In genomic region chr6:119195204-119195603, GRCh38 we compare ENCODE assay signal across 25 cellular contexts.
"Had no signal": no experiment of that assay in that cellular context is flagged by ENCODE, and none has a peak within 500 bp of the region (broad histone marks: within the 10 kb centered on the region; RNA-seq: fewer than 3 reads in every experiment).

No MANE protein-coding gene starts in this region.

- H3K36me3 ChIP-seq: pancreas, uterus had no signal

- H3K27me3 ChIP-seq: pancreas, right atrium auricular region, tibial nerve, uterus had no signal

- H3K27me3 Mint-ChIP-seq: naive thymus-derived CD4-positive, alpha-beta T cell; natural killer cell treated with Interleukin-12 subunit alpha and Interleukin-12 subunit beta and Interleukin-15 and Interleukin-18, amount 100 ng/mL, for 72 hours; stimulated activated naive CD8-positive, alpha-beta T cell treated with anti-CD3 and anti-CD28 coated beads, Interleukin-15, amount 100 ng/mL, for 72 hours; type B pancreatic cell had no signal

- H3K9me3 ChIP-seq: left ventricle myocardium inferior, mucosa of descending colon, pancreas, psoas muscle, right atrium auricular region, tibial nerve, uterus had no signal

- H3K4me3 ChIP-seq: left ventricle myocardium inferior, lung, mucosa of descending colon, pancreas, psoas muscle, right atrium auricular region, skin epidermis, tibial nerve, uterus had no signal

- H3K4me1 Mint-ChIP-seq: neural crest cell; stimulated activated naive CD8-positive, alpha-beta T cell treated with anti-CD3 and anti-CD28 coated beads, Interleukin-15, amount 100 ng/mL, for 72 hours had no signal

- DNase-seq: hypothalamus; islet precursor cell; left ventricle myocardium inferior; midbrain; mucosa of descending colon; naive thymus-derived CD4-positive, alpha-beta T cell; nucleus accumbens; pancreas; psoas muscle; stimulated activated CD4-positive, alpha-beta T cell treated with anti-CD3 and anti-CD28 coated beads, Interleukin-12 subunit alpha, Interleukin-12 subunit beta, amount 100 ng/mL, for 4 hours; stimulated activated CD4-positive, alpha-beta T cell treated with anti-CD3 and anti-CD28 coated beads, Interleukin-15, amount 100 ng/mL, for 24 hours; stimulated activated CD4-positive, alpha-beta T cell treated with anti-CD3 and anti-CD28 coated beads, Interleukin-2, amount 100 ng/mL, for 24 hours; stimulated activated CD4-positive, alpha-beta T cell treated with anti-CD3 and anti-CD28 coated beads, Interleukin-4, amount 100 ng/mL, for 1 hour; stimulated activated naive CD4-positive, alpha-beta T cell; stimulated activated naive CD8-positive, alpha-beta T cell treated with anti-CD3 and anti-CD28 coated beads, Interleukin-15, amount 100 ng/mL, for 72 hours; substantia nigra; uterus had no signal

- H3K9me3 Mint-ChIP-seq: naive thymus-derived CD4-positive, alpha-beta T cell; natural killer cell treated with Interleukin-12 subunit alpha and Interleukin-12 subunit beta and Interleukin-15 and Interleukin-18, amount 100 ng/mL, for 72 hours; neural crest cell; stimulated activated naive CD8-positive, alpha-beta T cell treated with anti-CD3 and anti-CD28 coated beads, Interleukin-15, amount 100 ng/mL, for 72 hours; type B pancreatic cell had no signal

- H3K27ac ChIP-seq: left ventricle myocardium inferior, pancreas, psoas muscle, right atrium auricular region, skin epidermis, tibial nerve, uterus had no signal

- H3K4me1 ChIP-seq: left ventricle myocardium inferior, psoas muscle, right atrium auricular region, tibial nerve, uterus had no signal

- H3K4me3 Mint-ChIP-seq: naive thymus-derived CD4-positive, alpha-beta T cell; natural killer cell treated with Interleukin-12 subunit alpha and Interleukin-12 subunit beta and Interleukin-15 and Interleukin-18, amount 100 ng/mL, for 72 hours; neural crest cell; stimulated activated naive CD8-positive, alpha-beta T cell treated with anti-CD3 and anti-CD28 coated beads, Interleukin-15, amount 100 ng/mL, for 72 hours; type B pancreatic cell had no signal

- H3K27ac Mint-ChIP-seq: stimulated activated naive CD8-positive, alpha-beta T cell treated with anti-CD3 and anti-CD28 coated beads, Interleukin-15, amount 100 ng/mL, for 72 hours; type B pancreatic cell had no signal

- ATAC-seq: mucosa of descending colon; naive thymus-derived CD4-positive, alpha-beta T cell; natural killer cell treated with Interleukin-12 subunit alpha and Interleukin-12 subunit beta and Interleukin-15 and Interleukin-18, amount 100 ng/mL, for 72 hours; psoas muscle; sciatic nerve; stimulated activated naive CD8-positive, alpha-beta T cell treated with anti-CD3 and anti-CD28 coated beads, Interleukin-15, amount 100 ng/mL, for 72 hours had no signal
